8 cellular contexts compared by ENCODE assay signal in the genomic region with DNA sequence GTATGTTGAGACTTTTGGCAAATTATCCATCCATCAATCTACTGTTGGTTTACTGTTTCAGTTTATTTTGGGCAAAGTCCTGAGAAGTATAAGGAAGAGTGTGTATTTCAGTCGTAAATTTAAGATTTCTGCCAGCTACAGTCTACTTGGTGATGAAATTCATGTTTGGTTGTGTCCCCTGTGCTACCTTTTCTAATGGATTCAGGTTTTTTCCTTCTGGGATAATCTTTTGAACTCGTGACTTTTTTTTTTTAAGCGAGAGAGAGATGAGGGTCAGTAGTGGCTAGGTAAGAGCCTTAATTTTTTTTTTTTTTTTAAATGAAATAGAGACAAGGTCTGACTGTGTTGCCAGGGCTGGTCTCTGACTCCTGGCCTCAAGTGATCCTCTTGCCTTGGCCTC. TPM values are rescaled to one million over a fixed set of nuclear protein-coding genes. Genes with fewer than 3 reads are reported as not detected.
A peak's percentile ranks its signal among the peaks of the same experiment; 100 is the strongest.
DNase-seq lines count a peak whose midpoint lies in the region; ATAC-seq, FAIRE-seq and TF ChIP-seq lines count a peak whose summit lies in the region.

No MANE protein-coding gene starts in this region.

- H3K79me1 ChIP-seq in IMR-90 (ENCODE audit: low read depth in 1 of 2, low read length in 2 of 2): peaks cover 22 to 52% of the 10 kb centered on the region in 2 experiments

- H3K36me3 Mint-ChIP-seq in central memory CD8-positive, alpha-beta T cell (ENCODE audit: insufficient read depth): peaks cover 8% of the 10 kb centered on the region

- 33% methylated on average over 1 of the region's 3 CpGs; no CpG with 5 or more reads in 1 of the 2 experiments for WGBS in IMR-90 (ENCODE audit: extremely low coverage in 2 of 2, insufficient read length in 1 of 2), 2 experiments

- H3K4me3 ChIP-seq in A673 (ENCODE audit: low read depth, low read length, poor library complexity, severe bottlenecking) (peak overlapping the region; percentile 93), IMR-90 (ENCODE audit: insufficient read depth, low read depth, low read length) (peak overlapping the region; percentile 92), mucosa of stomach (ENCODE audit: low read length) (peak overlapping the region; percentile 99)

- H2BK120ac ChIP-seq in IMR-90 (ENCODE audit: low read depth, low read length): no peak overlapping the region

- H2BK15ac ChIP-seq in IMR-90 (ENCODE audit: low read depth, low read length): no peak overlapping the region

- peak overlapping the region; percentile 90; the same call in 1 of the 2 replicates for H3K4ac ChIP-seq in IMR-90 (ENCODE audit: low read depth, low read length)

- TF ChIP-seq RAD21 in IMR-90 (IDR thresholded peaks at IDR 0.05; ENCODE audit: low read length): no peak

- H3K9me1 ChIP-seq in IMR-90 (ENCODE audit: insufficient read depth, low read length): no peaks in the 10 kb centered on the region

- H2BK20ac ChIP-seq in IMR-90 (ENCODE audit: low read depth, low read length): no peak overlapping the region

- no peaks in the 10 kb centered on the region for H3K36me3 ChIP-seq in A673 (ENCODE audit: insufficient read depth, low read length, poor library complexity, severe bottlenecking)
- no peaks in the 10 kb centered on the region for H3K36me3 ChIP-seq in IMR-90 (ENCODE audit: control insufficient read depth, insufficient read depth, low read length)
- no peaks in the 10 kb centered on the region for H3K36me3 ChIP-seq in mucosa of stomach (ENCODE audit: control insufficient read depth, insufficient read depth, low read length)

- H3K56ac ChIP-seq in IMR-90 (ENCODE audit: extremely low read depth, insufficient read depth, low read length): no peak overlapping the region

- peak overlapping the region; percentile 74; the same call in 1 of the 2 replicates for H4K91ac ChIP-seq in IMR-90 (ENCODE audit: insufficient read depth, low read depth, low read length)

- peak overlapping the region; percentile 88 for H3K14ac ChIP-seq in IMR-90 (replicated peaks; ENCODE audit: low read depth, low read length)

- H2AK5ac ChIP-seq in IMR-90 (ENCODE audit: low read depth, low read length): peak overlapping the region; percentile 17; the same call in 1 of the 2 replicates

- POLR2A ChIA-PET in A673 (lab: Charles Lee; ENCODE audit: low non-redundant PET): no interaction called here
- POLR2A ChIA-PET in IMR-90 (lab: Charles Lee; ENCODE audit: unreplicated experiment): no interaction called here

- intact Hi-C loops in A673 (cut with micrococcal nuclease; ENCODE audit: unreplicated experiment) (no loop called here), IMR-90 (cut with micrococcal nuclease) (loop anchor here (1.0 kb wide), 1 partner anchor 36 kb away; no protein-coding TSS in a partner anchor)

- no peak for FAIRE-seq in RCC 7860 (lab: Jason Lieb, UNC)

- H3K9me3 ChIP-seq in A673 (ENCODE audit: low read depth, low read length, poor library complexity, severe bottlenecking): no peaks in the 10 kb centered on the region
- no peaks in the 10 kb centered on the region for H3K9me3 ChIP-seq in IMR-90 (ENCODE audit: control insufficient read depth, insufficient read depth, low read length)
- H3K9me3 ChIP-seq in mucosa of stomach (ENCODE audit: control insufficient read depth, low read length): no peaks in the 10 kb centered on the region

- peak overlapping the region; percentile 78 for H2BK5ac ChIP-seq in IMR-90 (ENCODE audit: low read depth, low read length, poor library complexity, severe bottlenecking)

- BruUV-seq in A673 (replicated peaks; lab: Mats Ljungman, UMichigan) (TSS peak; percentile 59), IMR-90 (replicated peaks; lab: Mats Ljungman, UMichigan) (no TSS peak)

- peak overlapping the region; percentile 60 to 91 for H4K8ac ChIP-seq in IMR-90 (ENCODE audit: low read depth in 2 of 2, low read length in 2 of 2)

- TF ChIP-seq POLR2A in IMR-90 (IDR thresholded peaks at IDR 0.05; ENCODE audit: low read depth, low read length): no peak

- H3K27ac ChIP-seq in A673 (ENCODE audit: low read depth, low read length, poor library complexity, severe bottlenecking) (peak overlapping the region; percentile 83), IMR-90 (ENCODE audit: insufficient read depth, low read length) (no peak overlapping the region)

- ATAC-seq in IMR-90 (ENCODE audit: low read depth) (no peak), GM18868 (IDR thresholded peaks at IDR 0.05; ENCODE audit: unreplicated experiment) (no peak)
- ATAC-seq in central memory CD8-positive, alpha-beta T cell (replicated peaks; ENCODE audit: extremely low read depth, poor library complexity, severe bottlenecking): no peak

- no peak for DNase-seq in A673 (ENCODE audit: low spot score)
- DNase-seq in IMR-90: no peak
- DNase-seq in central memory CD8-positive, alpha-beta T cell (ENCODE audit: low spot score in 2 of 2): no peak
- no peak for DNase-seq in kidney glomerular epithelial cell (lab: John Stamatoyannopoulos, UW)
- DNase-seq in RCC 7860 (ENCODE audit: low spot score): no peak
- no peak for DNase-seq in activated CD4-positive, CD25-positive, alpha-beta regulatory T cell (lab: John Stamatoyannopoulos, UW)

- H2AFZ ChIP-seq in IMR-90 (replicated peaks; ENCODE audit: low read length, poor library complexity): no peak overlapping the region

- no peak for TF ChIP-seq CTCF in A673 (conservative IDR thresholded peaks at IDR 0.05; ENCODE audit: low read depth, low read length)
- no peak for TF ChIP-seq CTCF in IMR-90 (conservative IDR thresholded peaks at IDR 0.05; ENCODE audit: low read depth, low read length)

- H3K27ac Mint-ChIP-seq in central memory CD8-positive, alpha-beta T cell (ENCODE audit: low read depth): peak overlapping the region; percentile 95

- H3K4me3 Mint-ChIP-seq in central memory CD8-positive, alpha-beta T cell: peak overlapping the region; percentile 97

- 0 out of 2 replicates have a peak, but pooled peaks cover 5% of the 10 kb centered on the region for H4K20me1 ChIP-seq in IMR-90 (ENCODE audit: insufficient read depth, low read length)

- peaks cover 44% of the 10 kb centered on the region for H3K4me1 Mint-ChIP-seq in central memory CD8-positive, alpha-beta T cell

- CTCF ChIA-PET in A673 (lab: Charles Lee) (no interaction called here), IMR-90 (lab: Yijun Ruan, JAX) (interaction anchor here (0.5 kb wide), 1 partner anchor 312 kb away, joined by 3 read pairs; no protein-coding TSS in a partner anchor)

- H3K23ac ChIP-seq in IMR-90 (ENCODE audit: low read depth, low read length): peak overlapping the region; percentile 88; the same call in 1 of the 2 replicates

- H3K4me1 ChIP-seq in A673 (ENCODE audit: insufficient read depth, low read length, poor library complexity, severe bottlenecking) (peaks cover 18% of the 10 kb centered on the region), IMR-90 (ENCODE audit: control insufficient read depth, insufficient read depth, low read length) (peaks cover 2% of the 10 kb centered on the region; the same call in 1 of the 2 replicates), mucosa of stomach (ENCODE audit: control insufficient read depth, insufficient read depth, low read length) (peaks cover 23% of the 10 kb centered on the region)

- H3K9ac ChIP-seq in IMR-90 (ENCODE audit: low read depth, low read length): peak overlapping the region; percentile 86; the same call in 1 of the 2 replicates
- peak overlapping the region; percentile 100 for H3K9ac ChIP-seq in mucosa of stomach (ENCODE audit: low read length)

- H3K27me3 ChIP-seq in A673 (replicated peaks; ENCODE audit: insufficient read depth, low read depth, low read length, poor library complexity): no peaks in the 10 kb centered on the region
- H3K27me3 ChIP-seq in IMR-90 (ENCODE audit: control insufficient read depth, insufficient read depth, low read length): no peaks in the 10 kb centered on the region
- no peaks in the 10 kb centered on the region for H3K27me3 ChIP-seq in mucosa of stomach (ENCODE audit: control insufficient read depth, insufficient read depth, low read length)

- H3K4me2 ChIP-seq in IMR-90 (ENCODE audit: low read depth, low read length): peak overlapping the region; percentile 92

- in situ Hi-C loops in IMR-90 (cut with MboI; ENCODE audit: low sequenced_read_pairs): no loop called here

- H3K27me3 Mint-ChIP-seq in central memory CD8-positive, alpha-beta T cell: no peaks in the 10 kb centered on the region

- no peak overlapping the region for H2AK9ac ChIP-seq in IMR-90 (replicated peaks; ENCODE audit: low read depth, low read length, poor library complexity)

- peak overlapping the region; percentile 76; the same call in 1 of the 2 replicates for H4K5ac ChIP-seq in IMR-90 (ENCODE audit: low read depth, low read length)

- dilution Hi-C loops in IMR-90 (cut with HindIII; ENCODE audit: low sequenced_read_pairs, unreplicated experiment): no loop called here

- no peaks in the 10 kb centered on the region for H3K9me3 Mint-ChIP-seq in central memory CD8-positive, alpha-beta T cell

- H3K18ac ChIP-seq in IMR-90 (ENCODE audit: low read depth, low read length): peak overlapping the region; percentile 32; the same call in 1 of the 2 replicates

TF ChIP-seq in IMR-90, 13 proteins besides CTCF, POLR2A, EP300 and RAD21 (continues in another document):
- TF ChIP-seq MXI1 (IDR thresholded peaks at IDR 0.05; ENCODE audit: borderline replicate concordance, low read depth, low read length): no peak
- no peak for TF ChIP-seq NFE2L2 (IDR thresholded peaks at IDR 0.05; ENCODE audit: low read depth, low read length)
- no peak for TF ChIP-seq CHD1 (IDR thresholded peaks at IDR 0.05; ENCODE audit: low read depth, low read length)
- no peak for TF ChIP-seq FOS (IDR thresholded peaks at IDR 0.05; ENCODE audit: low read depth, low read length)
- TF ChIP-seq CEBPB (IDR thresholded peaks at IDR 0.05; ENCODE audit: low read depth, low read length): no peak
- TF ChIP-seq, protein P1, sequence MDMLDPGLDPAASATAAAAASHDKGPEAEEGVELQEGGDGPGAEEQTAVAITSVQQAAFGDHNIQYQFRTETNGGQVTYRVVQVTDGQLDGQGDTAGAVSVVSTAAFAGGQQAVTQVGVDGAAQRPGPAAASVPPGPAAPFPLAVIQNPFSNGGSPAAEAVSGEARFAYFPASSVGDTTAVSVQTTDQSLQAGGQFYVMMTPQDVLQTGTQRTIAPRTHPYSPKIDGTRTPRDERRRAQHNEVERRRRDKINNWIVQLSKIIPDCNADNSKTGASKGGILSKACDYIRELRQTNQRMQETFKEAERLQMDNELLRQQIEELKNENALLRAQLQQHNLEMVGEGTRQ (IDR thresholded peaks at IDR 0.05; ENCODE audit: low read depth, low read length): no peak
- no peak for TF ChIP-seq BHLHE40 (IDR thresholded peaks at IDR 0.05; ENCODE audit: low read depth, low read length)
- TF ChIP-seq SMC3 (IDR thresholded peaks at IDR 0.05; ENCODE audit: low read depth, low read length): no peak

RNA-seq across cellular contexts. Expression of gene TMEM217, which starts 0.8 kb away (rescaled TPM):
- total RNA-seq in A673 (2021) (0.37 TPM in 1 of 2 replicates, not detected in the other), IMR-90 (2012; rRNA removed) (1.4 TPM in 2 replicates)
- 2.5 and 3.5 TPM in 2 replicates for polyA plus RNA-seq in IMR-90 (2012; rRNA removed)
- polyA plus RNA-seq in IMR-90 (2012; cell fraction: cytosol; rRNA removed): 0.83 and 2.4 TPM in 2 replicates
- polyA plus RNA-seq in IMR-90 (2012; cell fraction: nucleus; rRNA removed; ENCODE audit: low replicate concordance): 2.2 and 9.6 TPM in 2 replicates

RNA-seq across cellular contexts. Expression of gene TBC1D22B, which starts 1.1 kb away (rescaled TPM):
- total RNA-seq in A673 (2021): 13.1 and 13.5 TPM in 2 replicates
- total RNA-seq in IMR-90 (2012; rRNA removed): 6.6 and 7.5 TPM in 2 replicates
- polyA plus RNA-seq in IMR-90 (2012; rRNA removed): 7.1 and 7.5 TPM in 2 replicates
- 5.0 and 5.7 TPM in 2 replicates for polyA plus RNA-seq in IMR-90 (2012; cell fraction: cytosol; rRNA removed)
- 6.7 and 15.6 TPM in 2 replicates for polyA plus RNA-seq in IMR-90 (2012; cell fraction: nucleus; rRNA removed; ENCODE audit: low replicate concordance)
